22 cellular contexts compared by ENCODE assay signal in genomic region chr6:71056656-71057055, GRCh38.
"Had no signal": no experiment of that assay in that cellular context is flagged by ENCODE, and none has a peak within 500 bp of the region (broad histone marks: within the 10 kb centered on the region; RNA-seq: fewer than 3 reads in every experiment).

No MANE protein-coding gene starts in this region.

- ATAC-seq: esophagus mucosa; gastrocnemius medialis; left lobe of liver; mucosa of descending colon; natural killer cell treated with Interleukin-12 subunit alpha and Interleukin-12 subunit beta and Interleukin-15 and Interleukin-18, amount 100 ng/mL, for 72 hours; pancreas; psoas muscle; right lobe of liver had no signal

- H3K9me3 Mint-ChIP-seq: natural killer cell treated with Interleukin-12 subunit alpha and Interleukin-12 subunit beta and Interleukin-15 and Interleukin-18, amount 100 ng/mL, for 72 hours; neural progenitor cell had no signal

- H3K27ac Mint-ChIP-seq: natural killer cell treated with Interleukin-12 subunit alpha and Interleukin-12 subunit beta and Interleukin-15 and Interleukin-18, amount 100 ng/mL, for 72 hours; neural progenitor cell had no signal

- H3K4me3 Mint-ChIP-seq: natural killer cell treated with Interleukin-12 subunit alpha and Interleukin-12 subunit beta and Interleukin-15 and Interleukin-18, amount 100 ng/mL, for 72 hours; neural progenitor cell had no signal

- H3K27me3 Mint-ChIP-seq: natural killer cell treated with Interleukin-12 subunit alpha and Interleukin-12 subunit beta and Interleukin-15 and Interleukin-18, amount 100 ng/mL, for 72 hours had no signal

- H3K36me3 Mint-ChIP-seq: natural killer cell treated with Interleukin-12 subunit alpha and Interleukin-12 subunit beta and Interleukin-15 and Interleukin-18, amount 100 ng/mL, for 72 hours; neural progenitor cell had no signal

- DNase-seq: cortex of kidney; effector memory CD4-positive, alpha-beta T cell; gastrocnemius medialis; heart right ventricle; hypothalamus; islet precursor cell; mucosa of descending colon; occipital lobe; pancreas; psoas muscle; retina; right lobe of liver; spleen; stimulated activated CD4-positive, alpha-beta T cell treated with anti-CD3 and anti-CD28 coated beads, Interleukin-2, amount 100 ng/mL, for 24 hours; stimulated activated naive CD4-positive, alpha-beta T cell; stomach; substantia nigra; trophoblast cell had no signal
